10 cellular contexts compared by ENCODE assay signal in the genomic region with DNA sequence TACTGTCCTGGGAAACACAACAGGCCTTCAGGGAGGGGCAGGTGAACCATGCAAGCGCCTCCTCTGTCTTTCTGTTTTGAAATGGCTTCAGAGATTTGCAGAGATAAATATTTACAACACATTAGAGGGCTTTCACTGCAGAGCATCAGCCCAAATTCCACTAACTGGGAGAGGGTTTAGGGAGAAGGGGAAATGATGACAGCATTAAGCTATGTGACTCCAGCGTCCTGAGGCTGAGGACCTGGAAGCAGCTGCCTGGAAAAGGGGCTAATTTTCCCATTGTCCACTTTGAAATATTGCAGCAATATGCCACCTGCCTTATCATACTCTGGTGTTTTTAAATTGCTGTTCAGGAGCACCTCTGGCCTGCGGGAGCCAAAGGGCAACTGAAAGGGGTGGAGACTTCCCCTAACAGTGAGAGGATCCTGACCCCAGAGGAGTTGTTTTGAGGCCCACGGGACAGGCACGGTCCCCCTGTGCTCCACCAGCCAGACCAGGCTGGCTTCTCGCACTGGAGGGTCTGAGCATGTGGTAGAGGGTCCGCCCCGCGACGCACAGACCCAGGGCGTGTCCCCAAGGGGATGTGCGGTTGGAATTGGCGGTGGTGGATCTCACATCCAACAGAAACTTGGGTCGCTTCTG.
A peak's percentile ranks its signal among the peaks of the same experiment; 100 is the strongest.
DNase-seq lines count a peak whose midpoint lies in the region; ATAC-seq and TF ChIP-seq lines count a peak whose summit lies in the region.
"Had no signal": no experiment of that assay in that cellular context is flagged by ENCODE, and none has a peak within 500 bp of the region (broad histone marks: within the 10 kb centered on the region; RNA-seq: fewer than 3 reads in every experiment).

No MANE protein-coding gene starts in this region.

- H3K4me1 Mint-ChIP-seq in brain (peaks cover 55% of the 10 kb centered on the region), immature natural killer cell (peaks cover 31 to 43% of the 10 kb centered on the region in 2 donors)
- peaks cover 16 to 17% of the 10 kb centered on the region in 2 donors for H3K4me1 Mint-ChIP-seq in effector memory CD8-positive, alpha-beta T cell (ENCODE audit: low read depth in 2 of 2)

- H3K36me3 ChIP-seq in left lung: no peaks in the 10 kb centered on the region
- H3K36me3 ChIP-seq in transverse colon: no peaks in the 10 kb centered on the region

- TF ChIP-seq EP300 in transverse colon (IDR thresholded peaks at IDR 0.05; ENCODE audit: low read depth): peak; percentile 28

- H3K9me3 Mint-ChIP-seq in brain (peaks cover 0 to 3% (median 0%) of the 10 kb centered on the region in 5 experiments), immature natural killer cell (no peaks in the 10 kb centered on the region)
- no peaks in the 10 kb centered on the region for H3K9me3 Mint-ChIP-seq in effector memory CD8-positive, alpha-beta T cell
- H3K9me3 Mint-ChIP-seq: activated naive CD4-positive, alpha-beta T cell treated with anti-CD3 and anti-CD28 coated beads, Interleukin-2, amount 50 U/mL, for 72 hours had no signal

- peaks cover 9% of the 10 kb centered on the region for H3K36me3 Mint-ChIP-seq in brain
- no peaks in the 10 kb centered on the region for H3K36me3 Mint-ChIP-seq in immature natural killer cell
- H3K36me3 Mint-ChIP-seq in effector memory CD8-positive, alpha-beta T cell (ENCODE audit: insufficient read depth): no peaks in the 10 kb centered on the region

- DNase-seq in HuH-7 (ENCODE audit: low spot score) (peak; percentile 59), left lung (no peak), transverse colon (no peak), immature natural killer cell (no peak), cerebellum (ENCODE audit: low spot score) (no peak)
- DNase-seq in effector memory CD8-positive, alpha-beta T cell: no peak
- DNase-seq: kidney had no signal

- H3K4me3 ChIP-seq in left lung (no peak overlapping the region), transverse colon (no peak overlapping the region)

- 60 to 67% methylated on average over 1 to 14 of the region's 14 CpGs for WGBS in transverse colon (ENCODE audit: low coverage in 1 of 2), 2 donors

- H3K27ac Mint-ChIP-seq in brain (peak overlapping the region in 4 of 5 experiments; percentile 2 to 86 (median 46)), immature natural killer cell (peak overlapping the region in 3 of 6 donors; percentile 12 to 56 (median 34))
- no peak overlapping the region for H3K27ac Mint-ChIP-seq in effector memory CD8-positive, alpha-beta T cell

- H3K4me1 ChIP-seq in left lung: peaks cover 15 to 66% of the 10 kb centered on the region in 2 donors
- peaks cover 25 to 46% (median 29%) of the 10 kb centered on the region in 4 donors for H3K4me1 ChIP-seq in transverse colon

- H3K27me3 ChIP-seq in left lung (no peaks in the 10 kb centered on the region), transverse colon (no peaks in the 10 kb centered on the region)

- in situ Hi-C loops in transverse colon (cut with MboI; ENCODE audit: low pct_ligation_motif_present in 1 of 4, low pct_unique_long_range_greater_than_20kb in 1 of 4, low sequenced_read_pairs in 3 of 4): no loop called here

- ATAC-seq in left lung (peak; percentile 28), HG02798 (IDR thresholded peaks at IDR 0.05; ENCODE audit: poor library complexity, unreplicated experiment) (no peak)
- ATAC-seq in effector memory CD8-positive, alpha-beta T cell (replicated peaks): no peak
- ATAC-seq: activated naive CD4-positive, alpha-beta T cell treated with anti-CD3 and anti-CD28 coated beads, Interleukin-2, amount 50 U/mL, for 72 hours had no signal

- peak overlapping the region; percentile 67 to 68 for H3K27ac ChIP-seq in left lung
- peak overlapping the region; percentile 59 to 81 (median 68) for H3K27ac ChIP-seq in transverse colon

- TF ChIP-seq POLR2A in transverse colon (IDR thresholded peaks at IDR 0.05): no peak

- H3K27me3 Mint-ChIP-seq in brain: no peaks in the 10 kb centered on the region
- peaks cover 0 to 2% (median 1%) of the 10 kb centered on the region in 3 donors for H3K27me3 Mint-ChIP-seq in immature natural killer cell (ENCODE audit: low read depth in 3 of 3)
- no peaks in the 10 kb centered on the region for H3K27me3 Mint-ChIP-seq in effector memory CD8-positive, alpha-beta T cell

- H3K4me3 Mint-ChIP-seq in brain (no peak overlapping the region), immature natural killer cell (no peak overlapping the region)
- no peak overlapping the region for H3K4me3 Mint-ChIP-seq in effector memory CD8-positive, alpha-beta T cell

- H3K9me3 ChIP-seq in left lung: no peaks in the 10 kb centered on the region
- H3K9me3 ChIP-seq in transverse colon: no peaks in the 10 kb centered on the region

- TF ChIP-seq CTCF in brain (conservative IDR thresholded peaks at IDR 0.05) (no peak), left lung (IDR thresholded peaks at IDR 0.05) (no peak), transverse colon (IDR thresholded peaks at IDR 0.05) (no peak)

- intact Hi-C loops in left lung (cut with DNase I) (no loop called here), transverse colon (cut with DNase I; ENCODE audit: low total_unique reads) (no loop called here)

Comparison
In these comparisons a context has a peak if more than half of its experiments do, and no peak if none do; other contexts are left out.
1. H3K27ac Mint-ChIP-seq: peak in brain (4 of 5); none in effector memory CD8-positive, alpha-beta T cell (0 of 2).